13 cellular contexts compared by ENCODE assay signal in the genomic region with DNA sequence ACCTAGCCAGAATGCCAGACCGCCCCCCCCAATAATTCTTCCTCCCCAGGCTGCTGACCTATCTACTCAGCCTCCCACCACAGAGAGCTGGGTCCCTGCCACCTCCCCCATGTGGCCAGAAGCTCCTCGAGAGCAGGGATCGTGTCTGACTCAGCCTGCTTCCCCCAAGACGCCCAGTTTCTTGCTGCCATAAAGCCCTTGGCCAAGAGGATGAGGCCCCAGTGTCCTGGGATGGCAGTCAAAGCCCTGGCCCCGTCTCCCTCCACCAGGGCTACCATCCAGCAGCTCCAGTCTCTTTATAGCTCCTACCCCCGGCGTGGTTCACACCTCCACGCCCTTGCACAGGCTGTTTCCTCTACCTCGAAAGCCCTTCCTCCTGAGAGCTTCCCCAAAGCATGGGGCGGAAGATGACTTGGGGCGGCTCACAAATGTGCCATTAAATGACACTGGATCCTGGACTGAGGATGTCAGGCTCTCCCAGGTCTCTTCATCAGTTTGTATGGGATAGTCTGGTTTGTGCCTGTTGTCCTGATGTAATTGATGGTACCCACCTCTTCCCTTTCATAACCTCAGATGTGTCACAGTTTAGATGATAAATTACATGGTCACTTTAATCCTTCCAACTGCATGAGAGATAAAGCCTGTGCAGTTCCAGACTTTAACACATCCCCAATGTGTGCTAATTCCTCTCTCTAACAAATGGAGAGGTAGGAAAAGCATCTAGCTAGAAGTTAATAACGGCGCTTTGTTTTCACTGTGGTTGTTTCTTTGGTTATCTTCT. TPM values are rescaled to one million over a fixed set of nuclear protein-coding genes. Genes with fewer than 3 reads are reported as not detected.
DNase-seq lines count a peak whose midpoint lies in the region; ATAC-seq and TF ChIP-seq lines count a peak whose summit lies in the region.
"Had no signal": no experiment of that assay in that cellular context is flagged by ENCODE, and none has a peak within 500 bp of the region (broad histone marks: within the 10 kb centered on the region; RNA-seq: fewer than 3 reads in every experiment).

No MANE protein-coding gene starts in this region.

- no peak overlapping the region for H3K27ac Mint-ChIP-seq in CD4-positive, alpha-beta T cell
- H3K27ac Mint-ChIP-seq in HFFc6: peak overlapping the region; percentile 19; the same call in 1 of the 2 replicates
- no peak overlapping the region for H3K27ac Mint-ChIP-seq in activated CD8-positive, alpha-beta T cell treated with anti-CD3 and anti-CD28 coated beads for 36 hours

- H3K9me3 ChIP-seq in CD4-positive, alpha-beta T cell (ENCODE audit: control insufficient read depth, low read length): no peaks in the 10 kb centered on the region
- no peaks in the 10 kb centered on the region for H3K9me3 ChIP-seq in mesenchymal stem cell (ENCODE audit: control insufficient read depth, low read length)
- H3K9me3 ChIP-seq: heart left ventricle had no signal

- H3K4me2 ChIP-seq in mesenchymal stem cell (ENCODE audit: low read length, poor library complexity, severe bottlenecking): no peak overlapping the region

- H3K4me1 Mint-ChIP-seq in CD4-positive, alpha-beta T cell (ENCODE audit: low read depth): peaks cover 13% of the 10 kb centered on the region
- peaks cover 90% of the 10 kb centered on the region for H3K4me1 Mint-ChIP-seq in HFFc6 (ENCODE audit: low read depth)
- peaks cover 33% of the 10 kb centered on the region for H3K4me1 Mint-ChIP-seq in activated CD8-positive, alpha-beta T cell treated with anti-CD3 and anti-CD28 coated beads for 36 hours (ENCODE audit: low read depth)

- no peaks in the 10 kb centered on the region for H3K36me3 Mint-ChIP-seq in CD4-positive, alpha-beta T cell (ENCODE audit: low read depth)
- no peaks in the 10 kb centered on the region for H3K36me3 Mint-ChIP-seq in HFFc6 (ENCODE audit: low read depth)
- H3K36me3 Mint-ChIP-seq in activated CD8-positive, alpha-beta T cell treated with anti-CD3 and anti-CD28 coated beads for 36 hours (ENCODE audit: low read depth): no peaks in the 10 kb centered on the region

- H3K27ac ChIP-seq in CD4-positive, alpha-beta T cell (ENCODE audit: low read depth, low read length): no peak overlapping the region
- no peak overlapping the region for H3K27ac ChIP-seq in mesenchymal stem cell (ENCODE audit: low read length, poor library complexity, severe bottlenecking)

- peaks cover 35% of the 10 kb centered on the region for H3K4me1 ChIP-seq in mesenchymal stem cell (ENCODE audit: control insufficient read depth, insufficient read depth, low read depth, low read length)

- H2BK120ac ChIP-seq in mesenchymal stem cell (ENCODE audit: low read depth, low read length): no peak overlapping the region

- H3K9me3 Mint-ChIP-seq in CD4-positive, alpha-beta T cell: no peaks in the 10 kb centered on the region
- no peaks in the 10 kb centered on the region for H3K9me3 Mint-ChIP-seq in HFFc6
- no peaks in the 10 kb centered on the region for H3K9me3 Mint-ChIP-seq in activated CD8-positive, alpha-beta T cell treated with anti-CD3 and anti-CD28 coated beads for 36 hours
- H3K9me3 Mint-ChIP-seq: neural crest cell had no signal

- peak in 2 of 10 experiments; percentile 6 to 15 for DNase-seq in CD4-positive, alpha-beta T cell
- peak; percentile 65 for DNase-seq in HFFc6
- peak; percentile 60 for DNase-seq in activated CD8-positive, alpha-beta T cell treated with anti-CD3 and anti-CD28 coated beads for 36 hours
- peak; percentile 69 for DNase-seq in mesenchymal stem cell
- DNase-seq in hippocampal formation (lab: John Stamatoyannopoulos, UW): no peak
- DNase-seq: GDM1, NCI-H2081 had no signal

- H2AK5ac ChIP-seq in mesenchymal stem cell (ENCODE audit: low read length, severe bottlenecking): no peak overlapping the region

- H4K8ac ChIP-seq in mesenchymal stem cell (ENCODE audit: low read length): no peak overlapping the region

- peak overlapping the region; percentile 2 for H2BK15ac ChIP-seq in mesenchymal stem cell (ENCODE audit: low read depth, poor library complexity, severe bottlenecking)

- H3K9ac ChIP-seq in mesenchymal stem cell (ENCODE audit: low read length): no peak overlapping the region

- H3K4ac ChIP-seq in mesenchymal stem cell (ENCODE audit: low read depth in 1 of 2, low read length in 2 of 2): no peak overlapping the region

- no peak overlapping the region for H2BK12ac ChIP-seq in mesenchymal stem cell (ENCODE audit: low read length in 2 of 2)

- WGBS in mesenchymal stem cell: 50% methylated on average over 11 of the region's 13 CpGs

- POLR2A ChIA-PET in CD4-positive, alpha-beta T cell (lab: Charles Lee): no interaction called here
- POLR2A ChIA-PET in activated CD8-positive, alpha-beta T cell treated with anti-CD3 and anti-CD28 coated beads for 36 hours (lab: Charles Lee): interaction anchor here (0.6 to 1.3 kb wide), 3 partner anchors 15 to 443 kb away, joined by 3 to 4 read pairs (median 3); no protein-coding TSS in a partner anchor

- H3K36me3 ChIP-seq in mesenchymal stem cell (ENCODE audit: control insufficient read depth in 1 of 2, insufficient read depth in 2 of 2, low read depth in 1 of 2, low read length in 2 of 2): peaks cover 0 to 3% of the 10 kb centered on the region in 2 experiments
- H3K36me3 ChIP-seq: heart left ventricle had no signal

- H2BK5ac ChIP-seq in mesenchymal stem cell (ENCODE audit: low read depth, low read length, poor library complexity, severe bottlenecking): no peak overlapping the region

- H4K91ac ChIP-seq in mesenchymal stem cell (ENCODE audit: low read length): no peak overlapping the region

- H3K4me3 Mint-ChIP-seq in CD4-positive, alpha-beta T cell: no peak overlapping the region
- peak overlapping the region; percentile 27 for H3K4me3 Mint-ChIP-seq in HFFc6
- no peak overlapping the region for H3K4me3 Mint-ChIP-seq in activated CD8-positive, alpha-beta T cell treated with anti-CD3 and anti-CD28 coated beads for 36 hours
- H3K4me3 Mint-ChIP-seq: neural crest cell had no signal

- H3K18ac ChIP-seq in mesenchymal stem cell (ENCODE audit: low read depth in 1 of 2, low read length in 2 of 2): no peak overlapping the region

- ATAC-seq in CD4-positive, alpha-beta T cell (ENCODE audit: poor library complexity): peak; percentile 59
- peak; percentile 70 for ATAC-seq in activated CD8-positive, alpha-beta T cell treated with anti-CD3 and anti-CD28 coated beads for 36 hours
- ATAC-seq in GM19035 (IDR thresholded peaks at IDR 0.05; ENCODE audit: unreplicated experiment) (no peak), HG02798 (IDR thresholded peaks at IDR 0.05; ENCODE audit: poor library complexity, unreplicated experiment) (no peak), esophagus mucosa (no peak)

- H3K4me3 ChIP-seq in mesenchymal stem cell (ENCODE audit: insufficient read depth in 1 of 2, low read depth in 1 of 2, low read length in 2 of 2): no peak overlapping the region
- H3K4me3 ChIP-seq: heart left ventricle had no signal

- intact Hi-C loops in CD4-positive, alpha-beta T cell (cut with DNase I, micrococcal nuclease): no loop called here
- intact Hi-C loops in activated CD8-positive, alpha-beta T cell treated with anti-CD3 and anti-CD28 coated beads for 36 hours (cut with micrococcal nuclease): no loop called here

- no peak overlapping the region for H3K23ac ChIP-seq in mesenchymal stem cell (ENCODE audit: low read length in 2 of 2)

- no peak for TF ChIP-seq CTCF in CD4-positive, alpha-beta T cell (IDR thresholded peaks at IDR 0.05)
- TF ChIP-seq CTCF in HFFc6 (IDR thresholded peaks at IDR 0.05): no peak
- TF ChIP-seq CTCF in activated CD8-positive, alpha-beta T cell treated with anti-CD3 and anti-CD28 coated beads for 36 hours (IDR thresholded peaks at IDR 0.05): no peak

- no peak overlapping the region for H2AFZ ChIP-seq in mesenchymal stem cell (ENCODE audit: low read depth, low read length)

- no peaks in the 10 kb centered on the region for H3K79me1 ChIP-seq in mesenchymal stem cell (replicated peaks; ENCODE audit: low read length, poor library complexity, severe bottlenecking)

- no peak overlapping the region for H3K14ac ChIP-seq in mesenchymal stem cell (ENCODE audit: low read length in 2 of 2)

- CTCF ChIA-PET in CD4-positive, alpha-beta T cell (lab: Charles Lee): no interaction called here
- CTCF ChIA-PET in activated CD8-positive, alpha-beta T cell treated with anti-CD3 and anti-CD28 coated beads for 36 hours (lab: Charles Lee): interaction anchor here (0.9 to 3.2 kb wide), 4 partner anchors 10 to 38 kb away, joined by 3 to 15 read pairs (median 6); partner anchors contain the start of gene ADGRB2

- H3K27me3 ChIP-seq in CD4-positive, alpha-beta T cell (ENCODE audit: control insufficient read depth, insufficient read depth, low read length): no peaks in the 10 kb centered on the region
- peaks cover 5 to 38% of the 10 kb centered on the region in 2 experiments for H3K27me3 ChIP-seq in mesenchymal stem cell (ENCODE audit: control insufficient read depth in 1 of 2, insufficient read depth in 1 of 2, low read length in 2 of 2)
- H3K27me3 ChIP-seq: heart left ventricle had no signal

- no peaks in the 10 kb centered on the region for H3K27me3 Mint-ChIP-seq in CD4-positive, alpha-beta T cell
- peaks cover 6% of the 10 kb centered on the region for H3K27me3 Mint-ChIP-seq in HFFc6 (ENCODE audit: insufficient read depth)
- peaks cover 2% of the 10 kb centered on the region for H3K27me3 Mint-ChIP-seq in activated CD8-positive, alpha-beta T cell treated with anti-CD3 and anti-CD28 coated beads for 36 hours

RNA-seq across cellular contexts. Expression of gene ADGRB2, which starts 13.1 kb away (rescaled TPM):
- total RNA-seq in CD4-positive, alpha-beta T cell: under 1 TPM; 0.39 to 0.71 TPM
- 1 to 10 TPM; 4.9 to 8.8 (median 6.4) TPM for total RNA-seq in HFFc6 (2021; fragmentation: NEBNext Ultra II Directional; extraction: Animal tissue kit (Norgen Biotek cat#: 25700))
- total RNA-seq in activated CD8-positive, alpha-beta T cell treated with anti-CD3 and anti-CD28 coated beads for 36 hours: under 1 TPM; 0.54 to 0.56 TPM
- polyA plus RNA-seq in mesenchymal stem cell (2013, experiment 1 of 2): 6.1 TPM
- 5.3 TPM for polyA plus RNA-seq in mesenchymal stem cell (2013, experiment 2 of 2)
- total RNA-seq in esophagus mucosa: 0.24 TPM

RNA-seq across cellular contexts. Expression of gene COL16A1, which starts 47.2 kb away (rescaled TPM):
- not detected for total RNA-seq in CD4-positive, alpha-beta T cell
- 100 to 1,000 TPM in 1 of 6 experiments, 10 to 100 TPM in 5; 74.1 to 100 (median 87.6) TPM for total RNA-seq in HFFc6 (2021; fragmentation: NEBNext Ultra II Directional; extraction: Animal tissue kit (Norgen Biotek cat#: 25700))
- under 1 TPM in 1 of 2 experiments, not detected in 1; 0.34 TPM for total RNA-seq in activated CD8-positive, alpha-beta T cell treated with anti-CD3 and anti-CD28 coated beads for 36 hours
- polyA plus RNA-seq in mesenchymal stem cell (2013, experiment 1 of 2): 20.9 TPM
- polyA plus RNA-seq in mesenchymal stem cell (2013, experiment 2 of 2): 18.3 TPM
- total RNA-seq in esophagus mucosa: 11.8 TPM
- total RNA-seq: T-helper 2 cell treated with Interferon-gamma antibody and Interleukin-4, amounts not matched to agents 100 ng/mL and 5 ng/mL, for 36 hours had no signal

Comparison
In these comparisons a context has a peak if more than half of its experiments do, and no peak if none do; other contexts are left out.
1. ATAC-seq: peak in CD4-positive, alpha-beta T cell (single experiment) and activated CD8-positive, alpha-beta T cell treated with anti-CD3 and anti-CD28 coated beads for 36 hours (single experiment); none in GM19035 (single experiment), HG02798 (single experiment) and esophagus mucosa (single experiment).
2. DNase-seq: peak in HFFc6 (single experiment), activated CD8-positive, alpha-beta T cell treated with anti-CD3 and anti-CD28 coated beads for 36 hours (single experiment) and mesenchymal stem cell (single experiment); none in hippocampal formation (0 of 2).